Comparison of ENCODE assay signal across 1 cellular context in the genomic region with DNA sequence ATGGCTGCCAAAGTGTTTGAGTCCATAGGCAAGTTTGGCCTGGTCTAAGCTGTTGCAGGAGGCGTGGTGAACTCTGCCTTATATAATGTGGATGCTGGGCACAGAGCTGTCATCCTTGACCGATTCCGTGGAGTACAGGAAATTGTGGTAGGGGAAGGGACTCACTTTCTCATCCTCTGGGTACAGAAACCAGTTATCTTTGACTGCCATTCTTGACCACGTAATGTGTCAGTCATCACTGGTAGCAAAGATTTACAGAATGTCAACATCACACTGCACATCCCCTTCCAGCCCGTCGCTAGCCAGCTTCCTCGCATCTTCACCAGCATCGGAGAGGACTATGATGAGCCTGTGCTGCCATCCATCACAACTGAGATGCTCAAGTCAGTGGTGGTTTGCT.
TF ChIP-seq lines count a peak whose summit lies in the region.

No MANE protein-coding gene starts in this region.

TF ChIP-seq in K562, 482 proteins besides CTCF, POLR2A, EP300 and RAD21 (continued from another document):
- TF ChIP-seq DMBX1 (CRISPR knock-in tag; IDR thresholded peaks at IDR 0.05; ENCODE audit: borderline replicate concordance) (no peak), ZNF124 (CRISPR knock-in tag; IDR thresholded peaks at IDR 0.05) (no peak), ZKSCAN8 (CRISPR knock-in tag; IDR thresholded peaks at IDR 0.05) (no peak), SNAPC5 (CRISPR knock-in tag; IDR thresholded peaks at IDR 0.05) (no peak), ID3 (CRISPR knock-in tag; IDR thresholded peaks at IDR 0.05) (no peak), ID3 (tag; IDR thresholded peaks at IDR 0.05) (no peak), SRSF7 (optimal IDR thresholded peaks at IDR 0.05; ENCODE audit: low read depth, low read length) (no peak), ZNF444 (CRISPR knock-in tag; IDR thresholded peaks at IDR 0.05) (no peak), KDM1A (IDR thresholded peaks at IDR 0.05) (peak in 1 of 2 experiments; percentile 58; a peak in 3 of 4 replicates), CHCHD3 (CRISPR knock-in tag; IDR thresholded peaks at IDR 0.05) (no peak), BMI1 (IDR thresholded peaks at IDR 0.05; ENCODE audit: low read length) (no peak), SMAD2 (IDR thresholded peaks at IDR 0.05; ENCODE audit: low read depth, low read length) (no peak), CBFA2T3 (IDR thresholded peaks at IDR 0.05) (peak; percentile 44; the same call in 1 of the 2 replicates), CC2D1A (IDR thresholded peaks at IDR 0.05) (no peak), POLR2AphosphoS5 (IDR thresholded peaks at IDR 0.05; ENCODE audit: control insufficient read depth, insufficient read depth, low read depth, low read length) (no peak), ZNF165 (CRISPR knock-in tag; IDR thresholded peaks at IDR 0.05; ENCODE audit: borderline replicate concordance) (no peak), DPF2 (IDR thresholded peaks at IDR 0.05) (no peak), FOXA3 (CRISPR knock-in tag; conservative IDR thresholded peaks at IDR 0.05 in 1 of 2, IDR thresholded peaks at IDR 0.05 in 1 of 2) (peak; percentile 16 to 64; a peak in 2 of 4 replicates), TCF3 (CRISPR knock-in tag; IDR thresholded peaks at IDR 0.05) (peak; percentile 82), ZNF431 (CRISPR knock-in tag; IDR thresholded peaks at IDR 0.05) (no peak), ZNF583 (CRISPR knock-in tag; IDR thresholded peaks at IDR 0.05) (no peak), GABPB1 (CRISPR knock-in tag; IDR thresholded peaks at IDR 0.05) (no peak), TAF7 (tag; IDR thresholded peaks at IDR 0.05) (no peak), ZNF316 (IDR thresholded peaks at IDR 0.05) (no peak), MYBL2 (IDR thresholded peaks at IDR 0.05; ENCODE audit: low read depth) (no peak), MYBL2 (CRISPR knock-in tag; IDR thresholded peaks at IDR 0.05; ENCODE audit: borderline replicate concordance) (no peak)
- TF ChIP-seq, protein P1, sequence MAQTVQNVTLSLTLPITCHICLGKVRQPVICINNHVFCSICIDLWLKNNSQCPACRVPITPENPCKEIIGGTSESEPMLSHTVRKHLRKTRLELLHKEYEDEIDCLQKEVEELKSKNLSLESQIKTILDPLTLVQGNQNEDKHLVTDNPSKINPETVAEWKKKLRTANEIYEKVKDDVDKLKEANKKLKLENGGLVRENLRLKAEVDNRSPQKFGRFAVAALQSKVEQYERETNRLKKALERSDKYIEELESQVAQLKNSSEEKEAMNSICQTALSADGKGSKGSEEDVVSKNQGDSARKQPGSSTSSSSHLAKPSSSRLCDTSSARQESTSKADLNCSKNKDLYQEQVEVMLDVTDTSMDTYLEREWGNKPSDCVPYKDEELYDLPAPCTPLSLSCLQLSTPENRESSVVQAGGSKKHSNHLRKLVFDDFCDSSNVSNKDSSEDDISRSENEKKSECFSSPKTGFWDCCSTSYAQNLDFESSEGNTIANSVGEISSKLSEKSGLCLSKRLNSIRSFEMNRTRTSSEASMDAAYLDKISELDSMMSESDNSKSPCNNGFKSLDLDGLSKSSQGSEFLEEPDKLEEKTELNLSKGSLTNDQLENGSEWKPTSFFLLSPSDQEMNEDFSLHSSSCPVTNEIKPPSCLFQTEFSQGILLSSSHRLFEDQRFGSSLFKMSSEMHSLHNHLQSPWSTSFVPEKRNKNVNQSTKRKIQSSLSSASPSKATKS (CRISPR knock-in tag; IDR thresholded peaks at IDR 0.05): no peak
- TF ChIP-seq, protein P2, sequence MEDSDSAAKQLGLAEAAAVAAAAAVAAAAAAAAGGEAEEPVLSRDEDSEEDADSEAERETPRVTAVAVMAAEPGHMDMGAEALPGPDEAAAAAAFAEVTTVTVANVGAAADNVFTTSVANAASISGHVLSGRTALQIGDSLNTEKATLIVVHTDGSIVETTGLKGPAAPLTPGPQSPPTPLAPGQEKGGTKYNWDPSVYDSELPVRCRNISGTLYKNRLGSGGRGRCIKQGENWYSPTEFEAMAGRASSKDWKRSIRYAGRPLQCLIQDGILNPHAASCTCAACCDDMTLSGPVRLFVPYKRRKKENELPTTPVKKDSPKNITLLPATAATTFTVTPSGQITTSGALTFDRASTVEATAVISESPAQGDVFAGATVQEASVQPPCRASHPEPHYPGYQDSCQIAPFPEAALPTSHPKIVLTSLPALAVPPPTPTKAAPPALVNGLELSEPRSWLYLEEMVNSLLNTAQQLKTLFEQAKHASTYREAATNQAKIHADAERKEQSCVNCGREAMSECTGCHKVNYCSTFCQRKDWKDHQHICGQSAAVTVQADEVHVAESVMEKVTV (CRISPR knock-in tag; IDR thresholded peaks at IDR 0.05): no peak
- TF ChIP-seq, protein P3, sequence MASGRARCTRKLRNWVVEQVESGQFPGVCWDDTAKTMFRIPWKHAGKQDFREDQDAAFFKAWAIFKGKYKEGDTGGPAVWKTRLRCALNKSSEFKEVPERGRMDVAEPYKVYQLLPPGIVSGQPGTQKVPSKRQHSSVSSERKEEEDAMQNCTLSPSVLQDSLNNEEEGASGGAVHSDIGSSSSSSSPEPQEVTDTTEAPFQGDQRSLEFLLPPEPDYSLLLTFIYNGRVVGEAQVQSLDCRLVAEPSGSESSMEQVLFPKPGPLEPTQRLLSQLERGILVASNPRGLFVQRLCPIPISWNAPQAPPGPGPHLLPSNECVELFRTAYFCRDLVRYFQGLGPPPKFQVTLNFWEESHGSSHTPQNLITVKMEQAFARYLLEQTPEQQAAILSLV (tag; IDR thresholded peaks at IDR 0.05): no peak
- TF ChIP-seq, protein P4, sequence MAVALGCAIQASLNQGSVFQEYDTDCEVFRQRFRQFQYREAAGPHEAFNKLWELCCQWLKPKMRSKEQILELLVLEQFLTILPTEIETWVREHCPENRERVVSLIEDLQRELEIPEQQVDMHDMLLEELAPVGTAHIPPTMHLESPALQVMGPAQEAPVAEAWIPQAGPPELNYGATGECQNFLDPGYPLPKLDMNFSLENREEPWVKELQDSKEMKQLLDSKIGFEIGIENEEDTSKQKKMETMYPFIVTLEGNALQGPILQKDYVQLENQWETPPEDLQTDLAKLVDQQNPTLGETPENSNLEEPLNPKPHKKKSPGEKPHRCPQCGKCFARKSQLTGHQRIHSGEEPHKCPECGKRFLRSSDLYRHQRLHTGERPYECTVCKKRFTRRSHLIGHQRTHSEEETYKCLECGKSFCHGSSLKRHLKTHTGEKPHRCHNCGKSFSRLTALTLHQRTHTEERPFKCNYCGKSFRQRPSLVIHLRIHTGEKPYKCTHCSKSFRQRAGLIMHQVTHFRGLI (CRISPR knock-in tag; IDR thresholded peaks at IDR 0.05): no peak
- TF ChIP-seq, protein P5, sequence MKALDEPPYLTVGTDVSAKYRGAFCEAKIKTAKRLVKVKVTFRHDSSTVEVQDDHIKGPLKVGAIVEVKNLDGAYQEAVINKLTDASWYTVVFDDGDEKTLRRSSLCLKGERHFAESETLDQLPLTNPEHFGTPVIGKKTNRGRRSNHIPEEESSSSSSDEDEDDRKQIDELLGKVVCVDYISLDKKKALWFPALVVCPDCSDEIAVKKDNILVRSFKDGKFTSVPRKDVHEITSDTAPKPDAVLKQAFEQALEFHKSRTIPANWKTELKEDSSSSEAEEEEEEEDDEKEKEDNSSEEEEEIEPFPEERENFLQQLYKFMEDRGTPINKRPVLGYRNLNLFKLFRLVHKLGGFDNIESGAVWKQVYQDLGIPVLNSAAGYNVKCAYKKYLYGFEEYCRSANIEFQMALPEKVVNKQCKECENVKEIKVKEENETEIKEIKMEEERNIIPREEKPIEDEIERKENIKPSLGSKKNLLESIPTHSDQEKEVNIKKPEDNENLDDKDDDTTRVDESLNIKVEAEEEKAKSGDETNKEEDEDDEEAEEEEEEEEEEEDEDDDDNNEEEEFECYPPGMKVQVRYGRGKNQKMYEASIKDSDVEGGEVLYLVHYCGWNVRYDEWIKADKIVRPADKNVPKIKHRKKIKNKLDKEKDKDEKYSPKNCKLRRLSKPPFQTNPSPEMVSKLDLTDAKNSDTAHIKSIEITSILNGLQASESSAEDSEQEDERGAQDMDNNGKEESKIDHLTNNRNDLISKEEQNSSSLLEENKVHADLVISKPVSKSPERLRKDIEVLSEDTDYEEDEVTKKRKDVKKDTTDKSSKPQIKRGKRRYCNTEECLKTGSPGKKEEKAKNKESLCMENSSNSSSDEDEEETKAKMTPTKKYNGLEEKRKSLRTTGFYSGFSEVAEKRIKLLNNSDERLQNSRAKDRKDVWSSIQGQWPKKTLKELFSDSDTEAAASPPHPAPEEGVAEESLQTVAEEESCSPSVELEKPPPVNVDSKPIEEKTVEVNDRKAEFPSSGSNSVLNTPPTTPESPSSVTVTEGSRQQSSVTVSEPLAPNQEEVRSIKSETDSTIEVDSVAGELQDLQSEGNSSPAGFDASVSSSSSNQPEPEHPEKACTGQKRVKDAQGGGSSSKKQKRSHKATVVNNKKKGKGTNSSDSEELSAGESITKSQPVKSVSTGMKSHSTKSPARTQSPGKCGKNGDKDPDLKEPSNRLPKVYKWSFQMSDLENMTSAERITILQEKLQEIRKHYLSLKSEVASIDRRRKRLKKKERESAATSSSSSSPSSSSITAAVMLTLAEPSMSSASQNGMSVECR (CRISPR knock-in tag; IDR thresholded peaks at IDR 0.05): no peak
- TF ChIP-seq, protein P6, sequence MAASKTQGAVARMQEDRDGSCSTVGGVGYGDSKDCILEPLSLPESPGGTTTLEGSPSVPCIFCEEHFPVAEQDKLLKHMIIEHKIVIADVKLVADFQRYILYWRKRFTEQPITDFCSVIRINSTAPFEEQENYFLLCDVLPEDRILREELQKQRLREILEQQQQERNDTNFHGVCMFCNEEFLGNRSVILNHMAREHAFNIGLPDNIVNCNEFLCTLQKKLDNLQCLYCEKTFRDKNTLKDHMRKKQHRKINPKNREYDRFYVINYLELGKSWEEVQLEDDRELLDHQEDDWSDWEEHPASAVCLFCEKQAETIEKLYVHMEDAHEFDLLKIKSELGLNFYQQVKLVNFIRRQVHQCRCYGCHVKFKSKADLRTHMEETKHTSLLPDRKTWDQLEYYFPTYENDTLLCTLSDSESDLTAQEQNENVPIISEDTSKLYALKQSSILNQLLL (CRISPR knock-in tag; IDR thresholded peaks at IDR 0.05; ENCODE audit: borderline replicate concordance): no peak
- TF ChIP-seq, protein P7, sequence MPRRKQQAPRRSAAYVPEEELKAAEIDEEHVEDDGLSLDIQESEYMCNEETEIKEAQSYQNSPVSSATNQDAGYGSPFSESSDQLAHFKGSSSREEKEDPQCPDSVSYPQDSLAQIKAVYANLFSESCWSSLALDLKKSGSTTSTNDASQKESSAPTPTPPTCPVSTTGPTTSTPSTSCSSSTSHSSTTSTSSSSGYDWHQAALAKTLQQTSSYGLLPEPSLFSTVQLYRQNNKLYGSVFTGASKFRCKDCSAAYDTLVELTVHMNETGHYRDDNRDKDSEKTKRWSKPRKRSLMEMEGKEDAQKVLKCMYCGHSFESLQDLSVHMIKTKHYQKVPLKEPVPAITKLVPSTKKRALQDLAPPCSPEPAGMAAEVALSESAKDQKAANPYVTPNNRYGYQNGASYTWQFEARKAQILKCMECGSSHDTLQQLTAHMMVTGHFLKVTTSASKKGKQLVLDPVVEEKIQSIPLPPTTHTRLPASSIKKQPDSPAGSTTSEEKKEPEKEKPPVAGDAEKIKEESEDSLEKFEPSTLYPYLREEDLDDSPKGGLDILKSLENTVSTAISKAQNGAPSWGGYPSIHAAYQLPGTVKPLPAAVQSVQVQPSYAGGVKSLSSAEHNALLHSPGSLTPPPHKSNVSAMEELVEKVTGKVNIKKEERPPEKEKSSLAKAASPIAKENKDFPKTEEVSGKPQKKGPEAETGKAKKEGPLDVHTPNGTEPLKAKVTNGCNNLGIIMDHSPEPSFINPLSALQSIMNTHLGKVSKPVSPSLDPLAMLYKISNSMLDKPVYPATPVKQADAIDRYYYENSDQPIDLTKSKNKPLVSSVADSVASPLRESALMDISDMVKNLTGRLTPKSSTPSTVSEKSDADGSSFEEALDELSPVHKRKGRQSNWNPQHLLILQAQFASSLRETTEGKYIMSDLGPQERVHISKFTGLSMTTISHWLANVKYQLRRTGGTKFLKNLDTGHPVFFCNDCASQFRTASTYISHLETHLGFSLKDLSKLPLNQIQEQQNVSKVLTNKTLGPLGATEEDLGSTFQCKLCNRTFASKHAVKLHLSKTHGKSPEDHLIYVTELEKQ (CRISPR knock-in tag; IDR thresholded peaks at IDR 0.05): no peak
TF ChIP-seq in K562: peak in this region for 19.
